12 cellular contexts compared by ENCODE assay signal in genomic region chr7:128946936-128947830, GRCh38. TPM values are rescaled to one million over a fixed set of nuclear protein-coding genes. Genes with fewer than 3 reads are reported as not detected.
DNase-seq lines count a peak whose midpoint lies in the region; ATAC-seq and TF ChIP-seq lines count a peak whose summit lies in the region.
"Had no signal": no experiment of that assay in that cellular context is flagged by ENCODE, and none has a peak within 500 bp of the region (broad histone marks: within the 10 kb centered on the region; RNA-seq: fewer than 3 reads in every experiment).

No MANE protein-coding gene starts in this region.

- intact Hi-C loops in activated naive CD4-positive, alpha-beta T cell treated with anti-CD3 and anti-CD28 coated beads for 36 hours (cut with micrococcal nuclease) = no loop called here

- DNase-seq in activated naive CD4-positive, alpha-beta T cell treated with anti-CD3 and anti-CD28 coated beads, Interleukin-2, amount 10 ng/mL, durations not matched to agents 7 days and 5 days = peak; percentile 34
- no peak for DNase-seq in activated naive CD4-positive, alpha-beta T cell treated with anti-CD3 and anti-CD28 coated beads for 36 hours
- DNase-seq in MV-4-11 (lab: John Stamatoyannopoulos, UW) (peak; percentile 5), epithelial cell of proximal tubule (ENCODE audit: low read depth) (no peak), mesothelial cell of epicardium (ENCODE audit: low spot score in 2 of 2, unreplicated experiment in 2 of 2) (no peak), NCI-H748 treated with DMSO at 0.1 percent for 48 hours (lab: John Stamatoyannopoulos, UW) (no peak)
- DNase-seq in stimulated activated naive CD8-positive, alpha-beta T cell treated with anti-CD3 and anti-CD28 coated beads, Interleukin-15, Interleukin-2, amounts not matched to agents 100 U/mL and 50 U/mL, for 24 hours = peak; percentile 27
- DNase-seq: activated gamma-delta T cell treated with Interleukin-2 at 50 U/mL for 16 hours; effector CD4-positive, alpha-beta T cell; NCI-H187 treated with DMSO at 0.1 percent for 48 hours; tibial artery had no signal

- peak; percentile 37 for TF ChIP-seq CTCF in epithelial cell of proximal tubule (conservative IDR thresholded peaks at IDR 0.05; ENCODE audit: low read depth, low read length)
- TF ChIP-seq CTCF in mesothelial cell of epicardium (IDR thresholded peaks at IDR 0.05; ENCODE audit: unreplicated experiment) = no peak

- H3K9me3 Mint-ChIP-seq in activated naive CD4-positive, alpha-beta T cell treated with anti-CD3 and anti-CD28 coated beads, Interleukin-2, amount 10 ng/mL, durations not matched to agents 7 days and 5 days = no peaks in the 10 kb centered on the region
- H3K9me3 Mint-ChIP-seq in activated naive CD4-positive, alpha-beta T cell treated with anti-CD3 and anti-CD28 coated beads for 36 hours = no peaks in the 10 kb centered on the region
- H3K9me3 Mint-ChIP-seq in mesothelial cell of epicardium = no peaks in the 10 kb centered on the region

- H3K4me3 Mint-ChIP-seq in activated naive CD4-positive, alpha-beta T cell treated with anti-CD3 and anti-CD28 coated beads, Interleukin-2, amount 10 ng/mL, durations not matched to agents 7 days and 5 days = no peak overlapping the region
- H3K4me3 Mint-ChIP-seq in activated naive CD4-positive, alpha-beta T cell treated with anti-CD3 and anti-CD28 coated beads for 36 hours = no peak overlapping the region
- H3K4me3 Mint-ChIP-seq in mesothelial cell of epicardium = no peak overlapping the region

- CTCF ChIA-PET in activated naive CD4-positive, alpha-beta T cell treated with anti-CD3 and anti-CD28 coated beads, Interleukin-2, amount 10 ng/mL, durations not matched to agents 7 days and 5 days (lab: Charles Lee) = interaction anchor here (1.1 to 2.7 kb wide), 2 partner anchors 10 to 14 kb away, joined by 4 to 10 read pairs; no protein-coding TSS in a partner anchor
- CTCF ChIA-PET in activated naive CD4-positive, alpha-beta T cell treated with anti-CD3 and anti-CD28 coated beads for 36 hours (lab: Charles Lee) = interaction anchor here (0.6 to 2.1 kb wide), 5 partner anchors 8 to 262 kb away, joined by 3 to 10 read pairs (median 3); partner anchors contain the start of gene IRF5

- H3K27me3 Mint-ChIP-seq in activated naive CD4-positive, alpha-beta T cell treated with anti-CD3 and anti-CD28 coated beads, Interleukin-2, amount 10 ng/mL, durations not matched to agents 7 days and 5 days = peaks cover 10% of the 10 kb centered on the region
- H3K27me3 Mint-ChIP-seq in activated naive CD4-positive, alpha-beta T cell treated with anti-CD3 and anti-CD28 coated beads for 36 hours (ENCODE audit: low read depth) = no peaks in the 10 kb centered on the region
- peaks cover 2% of the 10 kb centered on the region for H3K27me3 Mint-ChIP-seq in mesothelial cell of epicardium (ENCODE audit: low read depth)

- no peaks in the 10 kb centered on the region for H3K4me1 Mint-ChIP-seq in activated naive CD4-positive, alpha-beta T cell treated with anti-CD3 and anti-CD28 coated beads, Interleukin-2, amount 10 ng/mL, durations not matched to agents 7 days and 5 days
- H3K4me1 Mint-ChIP-seq in activated naive CD4-positive, alpha-beta T cell treated with anti-CD3 and anti-CD28 coated beads for 36 hours (ENCODE audit: low read depth) = no peaks in the 10 kb centered on the region
- no peaks in the 10 kb centered on the region for H3K4me1 Mint-ChIP-seq in mesothelial cell of epicardium

- no peak overlapping the region for H3K4me3 ChIP-seq in epithelial cell of proximal tubule (ENCODE audit: low read depth, low read length)
- H3K4me3 ChIP-seq: tibial artery had no signal

- H3K36me3 Mint-ChIP-seq in activated naive CD4-positive, alpha-beta T cell treated with anti-CD3 and anti-CD28 coated beads, Interleukin-2, amount 10 ng/mL, durations not matched to agents 7 days and 5 days = peaks cover 4% of the 10 kb centered on the region
- peaks cover 4% of the 10 kb centered on the region for H3K36me3 Mint-ChIP-seq in activated naive CD4-positive, alpha-beta T cell treated with anti-CD3 and anti-CD28 coated beads for 36 hours (ENCODE audit: low read depth)
- H3K36me3 Mint-ChIP-seq in mesothelial cell of epicardium = peaks cover 5% of the 10 kb centered on the region

- ATAC-seq in stimulated activated naive CD8-positive, alpha-beta T cell treated with anti-CD3 and anti-CD28 coated beads, Interleukin-15, Interleukin-2, amounts not matched to agents 100 U/mL and 50 U/mL, for 24 hours = no peak
- ATAC-seq in GM21447 (IDR thresholded peaks at IDR 0.05; ENCODE audit: unreplicated experiment) = no peak

- no peak overlapping the region for H3K27ac Mint-ChIP-seq in activated naive CD4-positive, alpha-beta T cell treated with anti-CD3 and anti-CD28 coated beads, Interleukin-2, amount 10 ng/mL, durations not matched to agents 7 days and 5 days
- H3K27ac Mint-ChIP-seq in activated naive CD4-positive, alpha-beta T cell treated with anti-CD3 and anti-CD28 coated beads for 36 hours = no peak overlapping the region
- H3K27ac Mint-ChIP-seq in mesothelial cell of epicardium = no peak overlapping the region

RNA-seq across cellular contexts. Expression of gene IRF5, which starts 9.5 kb away (rescaled TPM):
- total RNA-seq in activated naive CD4-positive, alpha-beta T cell treated with anti-CD3 and anti-CD28 coated beads for 36 hours = 1 to 10 TPM; 1.4 to 1.9 TPM
- total RNA-seq in epithelial cell of proximal tubule = 4.2 and 8.5 TPM in 2 replicates
- 0.51 to 0.90 TPM (median 0.56 TPM) in 3 replicates for total RNA-seq in mesothelial cell of epicardium

RNA-seq across cellular contexts. Expression of gene KCP, which starts 36.7 kb away (rescaled TPM):
- not detected for total RNA-seq in activated naive CD4-positive, alpha-beta T cell treated with anti-CD3 and anti-CD28 coated beads for 36 hours
- total RNA-seq in epithelial cell of proximal tubule (0.51 and 5.2 TPM in 2 replicates), mesothelial cell of epicardium (19.8 to 23.7 TPM (median 22.5 TPM) in 3 replicates)

Comparison
In these comparisons a context has a peak if more than half of its experiments do, and no peak if none do; other contexts are left out.
1. DNase-seq: peak in activated naive CD4-positive, alpha-beta T cell treated with anti-CD3 and anti-CD28 coated beads, Interleukin-2, amount 10 ng/mL, durations not matched to agents 7 days and 5 days (single experiment), MV-4-11 (single experiment) and stimulated activated naive CD8-positive, alpha-beta T cell treated with anti-CD3 and anti-CD28 coated beads, Interleukin-15, Interleukin-2, amounts not matched to agents 100 U/mL and 50 U/mL, for 24 hours (single experiment); none in activated naive CD4-positive, alpha-beta T cell treated with anti-CD3 and anti-CD28 coated beads for 36 hours (single experiment), epithelial cell of proximal tubule (single experiment), mesothelial cell of epicardium (0 of 2) and NCI-H748 treated with DMSO at 0.1 percent for 48 hours (single experiment).